Comparison of ENCODE assay signal across 13 cellular contexts in genomic region chr2:69464575-69464974, GRCh38. TPM values are rescaled to one million over a fixed set of nuclear protein-coding genes. Genes with fewer than 3 reads are reported as not detected.
DNase-seq lines count a peak whose midpoint lies in the region; ATAC-seq, FAIRE-seq and TF ChIP-seq lines count a peak whose summit lies in the region.
"Had no signal": no experiment of that assay in that cellular context is flagged by ENCODE, and none has a peak within 500 bp of the region (broad histone marks: within the 10 kb centered on the region; RNA-seq: fewer than 3 reads in every experiment).

No MANE protein-coding gene starts in this region.

- no peak overlapping the region for H2AFZ ChIP-seq in HepG2 (ENCODE audit: low read length)

- no peak for TF ChIP-seq POLR2A in HepG2 (IDR thresholded peaks at IDR 0.05; ENCODE audit: insufficient read depth in 1 of 2, low read depth in 2 of 2, low read length in 2 of 2)

- H3K27me3 Mint-ChIP-seq in activated T-cell treated with anti-CD3 and anti-CD28 coated beads, Interleukin-2, amount 50 U/mL, for 24 hours: no peaks in the 10 kb centered on the region

- intact Hi-C loops in Right ventricle myocardium inferior (cut with DNase I) (no loop called here), cardiac septum (cut with DNase I) (no loop called here), HepG2 (cut with micrococcal nuclease; ENCODE audit: unreplicated experiment) (no loop called here)

- no peak overlapping the region for H3K9ac ChIP-seq in HepG2 (ENCODE audit: insufficient read depth, low read depth, low read length)
- H3K9ac ChIP-seq: BLaER1 had no signal

- no peak overlapping the region for H3K27ac Mint-ChIP-seq in activated T-cell treated with anti-CD3 and anti-CD28 coated beads, Interleukin-2, amount 50 U/mL, for 24 hours

- no peak for FAIRE-seq in HepG2 (lab: Jason Lieb, UNC)

- H3K27ac ChIP-seq in HepG2 (ENCODE audit: extremely low read length, insufficient read depth, low read length): no peak overlapping the region
- H3K27ac ChIP-seq: BLaER1, SJSA1 had no signal

- WGBS in HepG2 (ENCODE audit: low lambda C conversion rate): 96% methylated on average over 3 of the region's 3 CpGs

- H3K9me3 Mint-ChIP-seq in activated T-cell treated with anti-CD3 and anti-CD28 coated beads, Interleukin-2, amount 50 U/mL, for 24 hours: no peaks in the 10 kb centered on the region

- ATAC-seq in Right ventricle myocardium inferior: peak; percentile 80
- ATAC-seq in HepG2: peak; percentile 48
- no peak for ATAC-seq in GM18867 (IDR thresholded peaks at IDR 0.05; ENCODE audit: unreplicated experiment)
- ATAC-seq in HG03108 (IDR thresholded peaks at IDR 0.05; ENCODE audit: unreplicated experiment): no peak
- ATAC-seq: activated CD4-positive, CD25-positive, alpha-beta regulatory T cell treated with anti-CD3 and anti-CD28 coated beads, Interleukin-2, amount 50 U/mL, for 24 hours had no signal

- no peaks in the 10 kb centered on the region for H4K20me1 ChIP-seq in HepG2 (ENCODE audit: insufficient read depth, low read length)
- H4K20me1 ChIP-seq: BLaER1 had no signal

- H3K36me3 ChIP-seq in HepG2 (replicated peaks in 1 of 2; ENCODE audit: control insufficient read depth in 1 of 2, insufficient read depth in 2 of 2, low read length in 2 of 2): peaks cover 0 to 11% of the 10 kb centered on the region in 2 experiments; a peak in 2 of 5 replicates
- H3K36me3 ChIP-seq: HAP-1 had no signal

- TF ChIP-seq CTCF in choroid plexus epithelial cell (conservative IDR thresholded peaks at IDR 0.05; ENCODE audit: low read depth, low read length) (no peak), HepG2 (CRISPR knock-in tag; IDR thresholded peaks at IDR 0.05) (no peak)

- in situ Hi-C loops in HepG2 (cut with HindIII; ENCODE audit: extremely low pct_ligation_motif_present, low pct_unique_long_range_greater_than_20kb) (no loop called here), ACHN (cut with HindIII; ENCODE audit: low pct_ligation_motif_present, low pct_unique_long_range_greater_than_20kb, low sequenced_read_pairs) (no loop called here)

- H3K4me1 Mint-ChIP-seq in activated T-cell treated with anti-CD3 and anti-CD28 coated beads, Interleukin-2, amount 50 U/mL, for 24 hours (ENCODE audit: low read depth): peaks cover 12% of the 10 kb centered on the region

- H3K4me1 ChIP-seq in HepG2 (ENCODE audit: insufficient read depth, low read length): no peaks in the 10 kb centered on the region
- H3K4me1 ChIP-seq: HAP-1, SJSA1 had no signal

- no TSS peak for BruUV-seq in HepG2 (replicated peaks; lab: Mats Ljungman, UMichigan)

- TF ChIP-seq RAD21 in HepG2 (CRISPR knock-in tag; IDR thresholded peaks at IDR 0.05): no peak

- no peak overlapping the region for H3K4me3 Mint-ChIP-seq in activated T-cell treated with anti-CD3 and anti-CD28 coated beads, Interleukin-2, amount 50 U/mL, for 24 hours

- TF ChIP-seq EP300 in HepG2 (IDR thresholded peaks at IDR 0.05; ENCODE audit: low read depth in 2 of 2, low read length in 2 of 2): no peak
- TF ChIP-seq EP300 in HepG2 (CRISPR knock-in tag; IDR thresholded peaks at IDR 0.05; ENCODE audit: borderline replicate concordance): no peak

- H3K9me3 ChIP-seq in HepG2 (ENCODE audit: low read length): no peaks in the 10 kb centered on the region
- H3K9me3 ChIP-seq: HAP-1, SJSA1 had no signal

- DNase-seq in Right ventricle myocardium inferior (ENCODE audit: missing footprints) (peak; percentile 70), cardiac septum (ENCODE audit: low spot score) (no peak), choroid plexus epithelial cell (ENCODE audit: low read depth) (peak; percentile 52), HepG2 (ENCODE audit: low spot score) (no peak), ACHN (no peak)
- DNase-seq in activated T-cell treated with anti-CD3 and anti-CD28 coated beads, Interleukin-2, amount 50 U/mL, for 24 hours: no peak
- DNase-seq: stimulated activated CD4-positive, alpha-beta T cell treated with anti-CD3 and anti-CD28 coated beads, Interleukin-12 subunit alpha, Interleukin-12 subunit beta, amount 100 ng/mL, for 4 hours had no signal

- CTCF ChIA-PET in HepG2 (lab: Yijun Ruan, JAX; ENCODE audit: low intra/inter-chr PET ratio, low total read pairs): no interaction called here

- no peak overlapping the region for H3K4me2 ChIP-seq in HepG2 (ENCODE audit: low read depth, low read length)
- H3K4me2 ChIP-seq: BLaER1 had no signal

- no peak overlapping the region for H3K4me3 ChIP-seq in choroid plexus epithelial cell (ENCODE audit: low read depth, low read length)
- H3K4me3 ChIP-seq in HepG2 (replicated peaks in 1 of 3; ENCODE audit: insufficient read depth in 1 of 3, low read depth in 2 of 3, low read length in 3 of 3): no peak overlapping the region
- H3K4me3 ChIP-seq: BLaER1, HAP-1, SJSA1 had no signal

- peaks cover 66% of the 10 kb centered on the region for H3K36me3 Mint-ChIP-seq in activated T-cell treated with anti-CD3 and anti-CD28 coated beads, Interleukin-2, amount 50 U/mL, for 24 hours (ENCODE audit: low read depth)

- H3K79me2 ChIP-seq in HepG2 (ENCODE audit: insufficient read depth, low read length): no peaks in the 10 kb centered on the region

- POLR2A ChIA-PET in HepG2 (lab: Yijun Ruan, JAX): interaction anchor here (1.6 kb wide), 1 partner anchor 28 kb away, joined by 5 read pairs; the partner anchor contains the start of gene NFU1

- H3K27me3 ChIP-seq in HepG2 (ENCODE audit: control insufficient read depth in 1 of 2, insufficient read depth in 2 of 2, low read length in 2 of 2): no peaks in the 10 kb centered on the region
- H3K27me3 ChIP-seq: BLaER1, SJSA1 had no signal

TF ChIP-seq in HepG2, 621 proteins besides CTCF, POLR2A, EP300 and RAD21:
- TF ChIP-seq MAX (IDR thresholded peaks at IDR 0.05) (no peak), ZBTB38 (CRISPR knock-in tag; IDR thresholded peaks at IDR 0.05) (no peak), MXD3 (CRISPR knock-in tag; IDR thresholded peaks at IDR 0.05) (no peak), YEATS4 (CRISPR knock-in tag; IDR thresholded peaks at IDR 0.05; ENCODE audit: borderline replicate concordance) (no peak)
TF ChIP-seq in HepG2: peak in this region for 0.

RNA-seq across cellular contexts. Expression of gene NFU1, which starts 27.3 kb away (rescaled TPM):
- total RNA-seq in Right ventricle myocardium inferior (122 TPM), cardiac septum (90.3 TPM), HepG2 (2016; rRNA removed; fragmentation: Illumina TruSeq; extraction: Trizol) (84.0 and 99.6 TPM in 2 replicates)
- 88.3 and 93.2 TPM in 2 replicates for total RNA-seq in HepG2 (2016; cell fraction: cytosol; rRNA removed; fragmentation: Illumina TruSeq; extraction: Trizol; ENCODE audit: low read depth)
- total RNA-seq in HepG2 (2016; cell fraction: insoluble cytoplasmic fraction; rRNA removed; fragmentation: Illumina TruSeq; extraction: Trizol): 83.8 and 107 TPM in 2 replicates
- 83.6 and 88.7 TPM in 2 replicates for total RNA-seq in HepG2 (2016; cell fraction: membrane; rRNA removed; fragmentation: Illumina TruSeq; extraction: Trizol)
- total RNA-seq in HepG2 (2016; cell fraction: nucleus; rRNA removed; fragmentation: Illumina TruSeq; extraction: Trizol): 35.6 and 35.8 TPM in 2 replicates
- polyA plus RNA-seq in HepG2 (2011; rRNA removed): 28.1 and 39.1 TPM in 2 replicates
- 23.1 and 28.7 TPM in 2 replicates for polyA plus RNA-seq in HepG2 (2011; cell fraction: cytosol; rRNA removed)
- 6.6 and 7.8 TPM in 2 replicates for polyA plus RNA-seq in HepG2 (2011; cell fraction: nucleus; rRNA removed)
- 58.4 and 80.4 TPM in 2 replicates for polyA plus RNA-seq in HepG2 (2012)
- 79.1 and 96.4 TPM in 2 replicates for polyA plus RNA-seq in HepG2 (2016; cell fraction: cytosol; fragmentation: Illumina TruSeq; extraction: Trizol; ENCODE audit: low read depth)
- 89.4 and 94.3 TPM in 2 replicates for polyA plus RNA-seq in HepG2 (2016; cell fraction: insoluble cytoplasmic fraction; fragmentation: Illumina TruSeq; extraction: Trizol; ENCODE audit: low read depth)
- 57.3 and 66.6 TPM in 2 replicates for polyA plus RNA-seq in HepG2 (2016; cell fraction: membrane; fragmentation: Illumina TruSeq; extraction: Trizol; ENCODE audit: low read depth)
- polyA plus RNA-seq in HepG2 (2016; cell fraction: nucleus; fragmentation: Illumina TruSeq; extraction: Trizol; ENCODE audit: insufficient read depth, low read depth): 42.0 and 48.4 TPM in 2 replicates
- 3.3 and 4.8 TPM in 2 replicates for polyA minus RNA-seq in HepG2 (2011; rRNA and poly(A)+ RNA removed; ENCODE audit: low replicate concordance)
- 12.6 and 17.8 TPM in 2 replicates for polyA minus RNA-seq in HepG2 (2011; cell fraction: cytosol; rRNA and poly(A)+ RNA removed)
- polyA minus RNA-seq in HepG2 (2011; cell fraction: nucleus; rRNA and poly(A)+ RNA removed): 11.5 and 12.2 TPM in 2 replicates

Comparison
In these comparisons a context has a peak if more than half of its experiments do, and no peak if none do; other contexts are left out.
1. DNase-seq: peak in Right ventricle myocardium inferior (single experiment) and choroid plexus epithelial cell (single experiment); none in cardiac septum (single experiment), HepG2 (single experiment), activated T-cell treated with anti-CD3 and anti-CD28 coated beads, Interleukin-2, amount 50 U/mL, for 24 hours (single experiment) and ACHN (single experiment).
2. ATAC-seq: peak in Right ventricle myocardium inferior (single experiment) and HepG2 (single experiment); none in GM18867 (single experiment) and HG03108 (single experiment).